15 cellular contexts compared by ENCODE assay signal in the genomic region with DNA sequence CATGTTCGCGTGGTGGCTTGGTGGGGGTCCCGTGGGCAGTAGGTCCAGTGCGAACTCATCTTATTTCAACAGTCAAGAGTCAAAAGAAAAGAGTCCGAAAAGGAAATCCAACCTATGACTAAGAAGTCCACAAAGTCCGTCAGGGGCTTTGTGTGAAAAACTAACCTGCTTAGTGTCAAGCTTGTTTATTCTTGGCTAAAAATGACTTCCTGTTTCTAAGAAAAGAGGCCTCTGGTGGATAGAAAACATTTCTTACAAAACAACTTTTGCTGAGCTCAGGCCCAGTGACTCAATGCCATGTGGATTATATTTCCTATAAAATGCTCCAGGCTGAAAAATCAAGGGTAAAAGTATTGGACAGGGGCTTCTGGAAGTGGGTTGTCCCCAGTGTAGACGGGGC.
DNase-seq lines count a peak whose midpoint lies in the region; ATAC-seq, FAIRE-seq and TF ChIP-seq lines count a peak whose summit lies in the region.
"Had no signal": no experiment of that assay in that cellular context is flagged by ENCODE, and none has a peak within 500 bp of the region (broad histone marks: within the 10 kb centered on the region; RNA-seq: fewer than 3 reads in every experiment).

No MANE protein-coding gene starts in this region.

- H3K4me1 ChIP-seq in heart right ventricle (peaks cover 0 to 35% (median 0%) of the 10 kb centered on the region in 9 donors), right atrium auricular region (peaks cover 0 to 6% of the 10 kb centered on the region in 2 donors), astrocyte (ENCODE audit: insufficient read depth, low read length) (no peaks in the 10 kb centered on the region), mesenchymal stem cell (ENCODE audit: control insufficient read depth, insufficient read depth, low read depth, low read length) (peaks cover 2% of the 10 kb centered on the region), uterus (no peaks in the 10 kb centered on the region)

- H3K23ac ChIP-seq in mesenchymal stem cell (ENCODE audit: low read length in 2 of 2) = no peak overlapping the region

- H3K9me3 Mint-ChIP-seq in astrocyte (ENCODE audit: unreplicated experiment) = peaks cover 11% of the 10 kb centered on the region
- H3K9me3 Mint-ChIP-seq: activated B cell treated with CpG ODN at 0.5 μM for 24 hours had no signal

- H3K27ac ChIP-seq in heart right ventricle (peak overlapping the region in 1 of 10 donors; percentile 75), right atrium auricular region (no peak overlapping the region), astrocyte (ENCODE audit: low read depth, low read length) (no peak overlapping the region), mesenchymal stem cell (ENCODE audit: low read length, poor library complexity, severe bottlenecking) (no peak overlapping the region), uterus (peak overlapping the region; percentile 57 to 59)
- H3K27ac ChIP-seq: tibial artery had no signal

- H3K4me3 ChIP-seq in heart right ventricle (no peak overlapping the region), right atrium auricular region (no peak overlapping the region), astrocyte (ENCODE audit: insufficient read depth, low read depth, low read length) (no peak overlapping the region), mesenchymal stem cell (ENCODE audit: insufficient read depth in 1 of 2, low read depth in 1 of 2, low read length in 2 of 2) (no peak overlapping the region), uterus (no peak overlapping the region)
- H3K4me3 ChIP-seq: tibial artery had no signal

- ATAC-seq in heart right ventricle (peak in 5 of 8 donors; percentile 7 to 50 (median 21)), HG03520 (IDR thresholded peaks at IDR 0.05; ENCODE audit: unreplicated experiment) (no peak)

- peaks cover 2% of the 10 kb centered on the region for H3K36me3 Mint-ChIP-seq in astrocyte (ENCODE audit: low read depth, unreplicated experiment)

- peak overlapping the region; percentile 96 for H4K8ac ChIP-seq in mesenchymal stem cell (ENCODE audit: low read length)

- H3K14ac ChIP-seq in mesenchymal stem cell (ENCODE audit: low read length in 2 of 2) = no peak overlapping the region

- no peak overlapping the region for H2BK5ac ChIP-seq in mesenchymal stem cell (ENCODE audit: low read depth, low read length, poor library complexity, severe bottlenecking)

- H4K20me1 ChIP-seq in astrocyte (ENCODE audit: insufficient read depth, low read length) = no peaks in the 10 kb centered on the region

- no peaks in the 10 kb centered on the region for H3K79me2 ChIP-seq in astrocyte (ENCODE audit: insufficient read depth, low read length)

- peak overlapping the region; percentile 95 for H2BK120ac ChIP-seq in mesenchymal stem cell (ENCODE audit: low read depth, low read length)

- H3K36me3 ChIP-seq in heart right ventricle (no peaks in the 10 kb centered on the region), right atrium auricular region (no peaks in the 10 kb centered on the region), astrocyte (ENCODE audit: insufficient read depth, low read length) (no peaks in the 10 kb centered on the region), mesenchymal stem cell (ENCODE audit: control insufficient read depth in 1 of 2, insufficient read depth in 2 of 2, low read depth in 1 of 2, low read length in 2 of 2) (no peaks in the 10 kb centered on the region), uterus (no peaks in the 10 kb centered on the region)
- H3K36me3 ChIP-seq: tibial artery had no signal

- H2BK15ac ChIP-seq in mesenchymal stem cell (ENCODE audit: low read depth, poor library complexity, severe bottlenecking) = peak overlapping the region; percentile 83

- H2AFZ ChIP-seq in astrocyte (ENCODE audit: low read depth, low read length) = no peak overlapping the region
- no peak overlapping the region for H2AFZ ChIP-seq in mesenchymal stem cell (ENCODE audit: low read depth, low read length)

- H3K27me3 Mint-ChIP-seq in astrocyte (ENCODE audit: low read depth, unreplicated experiment) = peaks cover 50% of the 10 kb centered on the region
- H3K27me3 Mint-ChIP-seq: activated B cell treated with CpG ODN at 0.5 μM for 24 hours had no signal

- no peaks in the 10 kb centered on the region for H3K79me1 ChIP-seq in mesenchymal stem cell (replicated peaks; ENCODE audit: low read length, poor library complexity, severe bottlenecking)

- H2BK12ac ChIP-seq in mesenchymal stem cell (ENCODE audit: low read length in 2 of 2) = peak overlapping the region; percentile 97 to 100

- no peaks in the 10 kb centered on the region for H3K4me1 Mint-ChIP-seq in astrocyte (ENCODE audit: low read depth, unreplicated experiment)

- H3K27me3 ChIP-seq in heart right ventricle (no peaks in the 10 kb centered on the region), right atrium auricular region (no peaks in the 10 kb centered on the region), astrocyte (ENCODE audit: insufficient read depth, low read length) (peaks cover 8% of the 10 kb centered on the region), mesenchymal stem cell (ENCODE audit: control insufficient read depth in 1 of 2, insufficient read depth in 1 of 2, low read length in 2 of 2) (peaks cover 28 to 36% of the 10 kb centered on the region in 2 experiments), uterus (no peaks in the 10 kb centered on the region)
- H3K27me3 ChIP-seq: tibial artery had no signal

- TF ChIP-seq CTCF in heart right ventricle (IDR thresholded peaks at IDR 0.05) = no peak
- no peak for TF ChIP-seq CTCF in right atrium auricular region (IDR thresholded peaks at IDR 0.05)
- no peak for TF ChIP-seq CTCF in astrocyte (IDR thresholded peaks at IDR 0.05; ENCODE audit: insufficient read depth, low read depth, low read length)
- no peak for TF ChIP-seq CTCF in uterus (IDR thresholded peaks at IDR 0.05)

- peak overlapping the region; percentile 98 for H4K91ac ChIP-seq in mesenchymal stem cell (ENCODE audit: low read length)

- no peaks in the 10 kb centered on the region for H3K9me3 ChIP-seq in heart right ventricle
- no peaks in the 10 kb centered on the region for H3K9me3 ChIP-seq in right atrium auricular region
- H3K9me3 ChIP-seq in astrocyte (ENCODE audit: insufficient read depth, low read depth, low read length) = no peaks in the 10 kb centered on the region
- H3K9me3 ChIP-seq in mesenchymal stem cell (ENCODE audit: control insufficient read depth, low read length) = no peaks in the 10 kb centered on the region
- no peaks in the 10 kb centered on the region for H3K9me3 ChIP-seq in uterus
- H3K9me3 ChIP-seq: tibial artery had no signal

- peak overlapping the region; percentile 83 to 92 for H3K18ac ChIP-seq in mesenchymal stem cell (ENCODE audit: low read depth in 1 of 2, low read length in 2 of 2)

- no peak overlapping the region for H2AK5ac ChIP-seq in mesenchymal stem cell (ENCODE audit: low read length, severe bottlenecking)

- no peak overlapping the region for H3K27ac Mint-ChIP-seq in astrocyte (ENCODE audit: unreplicated experiment)
- H3K27ac Mint-ChIP-seq: activated B cell treated with CpG ODN at 0.5 μM for 24 hours, progenitor cell of endocrine pancreas had no signal

- H3K4me3 Mint-ChIP-seq in astrocyte (ENCODE audit: unreplicated experiment) = no peak overlapping the region
- H3K4me3 Mint-ChIP-seq: activated B cell treated with CpG ODN at 0.5 μM for 24 hours had no signal

- no peak overlapping the region for H3K4me2 ChIP-seq in astrocyte (ENCODE audit: low read length)
- no peak overlapping the region for H3K4me2 ChIP-seq in mesenchymal stem cell (ENCODE audit: low read length, poor library complexity, severe bottlenecking)

- peak overlapping the region; percentile 46 to 89 for H3K4ac ChIP-seq in mesenchymal stem cell (ENCODE audit: low read depth in 1 of 2, low read length in 2 of 2)

- TF ChIP-seq POLR2A in uterus (IDR thresholded peaks at IDR 0.05) = no peak

- 67 to 70% methylated on average over 7 of the region's 7 CpGs for WGBS in heart right ventricle, 2 donors
- 3% methylated on average over 5 of the region's 7 CpGs for WGBS in mesenchymal stem cell

- no peak for FAIRE-seq in astrocyte (lab: Jason Lieb, UNC)

- DNase-seq in heart right ventricle (no peak), right atrium auricular region (ENCODE audit: low spot score) (no peak), astrocyte (ENCODE audit: low read depth) (peak; percentile 9), mesenchymal stem cell (peak; percentile 98), uterus (peak in 1 of 2 donors; percentile 47), NCI-H2107 treated with DMSO at 0.1 percent for 48 hours (lab: John Stamatoyannopoulos, UW; ENCODE audit: unreplicated experiment) (no peak), globus pallidus (ENCODE audit: low spot score) (no peak)
- DNase-seq: activated B cell treated with CpG ODN at 0.5 μM for 24 hours; AML-193; dermis blood vessel endothelial cell; NCI-H1048; stimulated activated CD4-positive, alpha-beta T cell treated with anti-CD3 and anti-CD28 coated beads, Interleukin-15, amount 100 ng/mL, for 24 hours; tibial artery had no signal

- intact Hi-C loops in heart right ventricle (cut with DNase I) = no loop called here
- intact Hi-C loops in uterus (cut with DNase I; ENCODE audit: low total_unique reads) = no loop called here

- no peak overlapping the region for H3K9ac ChIP-seq in astrocyte (ENCODE audit: low read length)
- peak overlapping the region; percentile 51 for H3K9ac ChIP-seq in mesenchymal stem cell (ENCODE audit: low read length)

Comparison
In these comparisons a context has a peak if more than half of its experiments do, and no peak if none do; other contexts are left out.
1. DNase-seq: peak in astrocyte (single experiment) and mesenchymal stem cell (single experiment); none in heart right ventricle (0 of 2), right atrium auricular region (single experiment), NCI-H2107 treated with DMSO at 0.1 percent for 48 hours (single experiment) and globus pallidus (single experiment).
2. H3K27ac ChIP-seq: peak in uterus (2 of 2); none in right atrium auricular region (0 of 2), astrocyte (single experiment) and mesenchymal stem cell (single experiment).